Comparison of ENCODE assay signal across 9 cellular contexts in genomic region chr10:96614515-96614914, GRCh38. TPM values are rescaled to one million over a fixed set of nuclear protein-coding genes. Genes with fewer than 3 reads are reported as not detected.
DNase-seq lines count a peak whose midpoint lies in the region; ATAC-seq, FAIRE-seq and TF ChIP-seq lines count a peak whose summit lies in the region.
"Had no signal": no experiment of that assay in that cellular context is flagged by ENCODE, and none has a peak within 500 bp of the region (broad histone marks: within the 10 kb centered on the region; RNA-seq: fewer than 3 reads in every experiment).

No MANE protein-coding gene starts in this region.

- peak; percentile 92 for FAIRE-seq in RCC 7860 (lab: Jason Lieb, UNC)

- ATAC-seq in HG02970 (IDR thresholded peaks at IDR 0.05; ENCODE audit: low FRiP score, unreplicated experiment) (no peak), GM18907 (IDR thresholded peaks at IDR 0.05; ENCODE audit: unreplicated experiment) (no peak), HG03565 (IDR thresholded peaks at IDR 0.05; ENCODE audit: unreplicated experiment) (no peak)

- DNase-seq in A172 (ENCODE audit: low spot score) (peak; percentile 96), ELR (ENCODE audit: low read depth) (peak; percentile 94), RCC 7860 (ENCODE audit: low spot score) (peak; percentile 95), fibroblast of mammary gland (ENCODE audit: low read depth) (peak; percentile 93)
- DNase-seq in stimulated activated CD4-positive, alpha-beta T cell treated with anti-CD3 and anti-CD28 coated beads, Interleukin-15, amount 100 ng/mL, for 24 hours, result no peak
- DNase-seq: cerebellar nuclear complex had no signal

- TF ChIP-seq CTCF in fibroblast of mammary gland (conservative IDR thresholded peaks at IDR 0.05; ENCODE audit: control insufficient read depth, insufficient read depth, low read depth, low read length), result no peak

- H3K4me3 ChIP-seq in fibroblast of mammary gland (ENCODE audit: control insufficient read depth, low read depth, low read length), result no peak overlapping the region

RNA-seq across cellular contexts. Expression of gene TM9SF3, which starts 27.7 kb away (rescaled TPM):
- total RNA-seq in A172 (2014; rRNA removed; shearing (Covaris generic)), result 144 and 146 TPM in 2 replicates
